In the genomic region with DNA sequence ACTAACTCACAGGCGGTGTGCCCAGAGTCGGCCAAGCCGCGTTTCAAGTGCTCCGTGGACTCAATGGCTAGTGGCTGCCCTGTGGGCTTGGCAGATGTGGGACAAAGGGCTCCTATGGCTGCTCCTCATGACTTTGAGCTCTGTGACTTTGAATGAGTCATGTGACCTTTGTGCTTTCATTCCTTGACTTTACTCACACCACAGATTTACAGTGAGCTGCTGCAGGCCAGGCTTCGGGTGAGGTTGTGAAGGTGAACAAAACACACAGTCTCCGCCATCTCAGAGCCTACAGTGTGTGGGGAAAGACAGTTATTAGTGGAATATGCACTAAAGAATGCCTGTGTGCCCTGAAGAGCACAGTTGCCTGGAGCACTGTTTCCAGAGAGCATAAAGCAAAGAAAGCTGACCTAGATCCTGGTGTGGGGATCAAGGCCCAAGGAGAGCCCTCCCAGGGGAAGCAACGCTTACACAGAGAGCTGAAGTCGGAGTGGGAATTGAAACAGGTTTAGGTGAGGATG, we compare ENCODE assay signal across 13 cellular contexts. TPM values are rescaled to one million over a fixed set of nuclear protein-coding genes. Genes with fewer than 3 reads are reported as not detected.
DNase-seq lines count a peak whose midpoint lies in the region; ATAC-seq, FAIRE-seq and TF ChIP-seq lines count a peak whose summit lies in the region.
"Had no signal": no experiment of that assay in that cellular context is flagged by ENCODE, and none has a peak within 500 bp of the region (broad histone marks: within the 10 kb centered on the region; RNA-seq: fewer than 3 reads in every experiment).

No MANE protein-coding gene starts in this region.

- FAIRE-seq in H54 (lab: Jason Lieb, UNC), result no peak
- FAIRE-seq: pancreas had no signal

- no peak for ATAC-seq in HG02885 (IDR thresholded peaks at IDR 0.05; ENCODE audit: poor library complexity, unreplicated experiment)

- peak; percentile 6 for DNase-seq in H54 (ENCODE audit: insufficient read length, low spot score)
- no peak for DNase-seq in RWPE1 (ENCODE audit: low spot score)
- DNase-seq in foreskin fibroblast, result peak; percentile 45 to 65
- peak; percentile 72 for DNase-seq in putamen (ENCODE audit: low spot score)
- no peak for DNase-seq in NCI-H1694 (lab: John Stamatoyannopoulos, UW)
- no peak for DNase-seq in SJCRH30
- no peak for DNase-seq in NK-92 treated with Interleukin-12 subunit alpha and Interleukin-12 subunit beta, amount 100 ng/mL, for 24 hours (lab: John Stamatoyannopoulos, UW)
- DNase-seq: effector CD8-positive, alpha-beta T cell; NCI-H1105; pancreas; T1000 had no signal

- no peak overlapping the region for H3K4me3 ChIP-seq in foreskin fibroblast (ENCODE audit: low read depth in 1 of 2, low read length in 2 of 2)
- H3K4me3 ChIP-seq in SJCRH30, result no peak overlapping the region
- H3K4me3 ChIP-seq: HAP-1, pancreas had no signal

- no peaks in the 10 kb centered on the region for H3K9me3 ChIP-seq in SJCRH30 (replicated peaks)
- H3K9me3 ChIP-seq: HAP-1, pancreas had no signal

- CTCF ChIA-PET in RWPE1 (lab: Yijun Ruan, JAX), result interaction anchor here (0.9 to 1.1 kb wide), 2 partner anchors 46 to 65 kb away, joined by 3 read pairs; no protein-coding TSS in a partner anchor

- POLR2A ChIA-PET in RWPE1 (lab: Yijun Ruan, JAX; ENCODE audit: low non-redundant PET), result interaction anchor here (0.7 kb wide), 1 partner anchor 46 kb away, joined by 4 read pairs; no protein-coding TSS in a partner anchor

- 0 out of 2 replicates have a peak, but pooled peaks cover 2% of the 10 kb centered on the region for H3K27me3 ChIP-seq in SJCRH30
- H3K27me3 ChIP-seq: pancreas had no signal

- H3K27ac ChIP-seq in RWPE1, result peak overlapping the region; percentile 27; the same call in 1 of the 2 replicates
- no peak overlapping the region for H3K27ac ChIP-seq in SJCRH30
- H3K27ac ChIP-seq: pancreas had no signal

- no peaks in the 10 kb centered on the region for H3K36me3 ChIP-seq in SJCRH30
- H3K36me3 ChIP-seq: HAP-1, pancreas had no signal

- H3K4me1 ChIP-seq in SJCRH30, result no peaks in the 10 kb centered on the region
- H3K4me1 ChIP-seq: HAP-1 had no signal

- TF ChIP-seq POLR2A in H54 (IDR thresholded peaks at IDR 0.05; ENCODE audit: low read depth, low read length), result no peak

- TF ChIP-seq CTCF in RWPE1 (conservative IDR thresholded peaks at IDR 0.05; ENCODE audit: low read depth), result no peak
- no peak for TF ChIP-seq CTCF in foreskin fibroblast (IDR thresholded peaks at IDR 0.05; ENCODE audit: low read depth, low read length)

RNA-seq across cellular contexts. Expression of a gene that starts 29.7 kb away (rescaled TPM):
- total RNA-seq in SJCRH30 (2014; rRNA removed; shearing (Covaris generic)), result 26.6 and 31.9 TPM in 2 replicates

Comparison
In these comparisons a context has a peak if more than half of its experiments do, and no peak if none do; other contexts are left out.
1. DNase-seq: peak in H54 (single experiment), foreskin fibroblast (2 of 2) and putamen (single experiment); none in RWPE1 (single experiment), NCI-H1694 (single experiment), SJCRH30 (0 of 2) and NK-92 treated with Interleukin-12 subunit alpha and Interleukin-12 subunit beta, amount 100 ng/mL, for 24 hours (single experiment).